Comparison of ENCODE assay signal across 16 cellular contexts in the genomic region with DNA sequence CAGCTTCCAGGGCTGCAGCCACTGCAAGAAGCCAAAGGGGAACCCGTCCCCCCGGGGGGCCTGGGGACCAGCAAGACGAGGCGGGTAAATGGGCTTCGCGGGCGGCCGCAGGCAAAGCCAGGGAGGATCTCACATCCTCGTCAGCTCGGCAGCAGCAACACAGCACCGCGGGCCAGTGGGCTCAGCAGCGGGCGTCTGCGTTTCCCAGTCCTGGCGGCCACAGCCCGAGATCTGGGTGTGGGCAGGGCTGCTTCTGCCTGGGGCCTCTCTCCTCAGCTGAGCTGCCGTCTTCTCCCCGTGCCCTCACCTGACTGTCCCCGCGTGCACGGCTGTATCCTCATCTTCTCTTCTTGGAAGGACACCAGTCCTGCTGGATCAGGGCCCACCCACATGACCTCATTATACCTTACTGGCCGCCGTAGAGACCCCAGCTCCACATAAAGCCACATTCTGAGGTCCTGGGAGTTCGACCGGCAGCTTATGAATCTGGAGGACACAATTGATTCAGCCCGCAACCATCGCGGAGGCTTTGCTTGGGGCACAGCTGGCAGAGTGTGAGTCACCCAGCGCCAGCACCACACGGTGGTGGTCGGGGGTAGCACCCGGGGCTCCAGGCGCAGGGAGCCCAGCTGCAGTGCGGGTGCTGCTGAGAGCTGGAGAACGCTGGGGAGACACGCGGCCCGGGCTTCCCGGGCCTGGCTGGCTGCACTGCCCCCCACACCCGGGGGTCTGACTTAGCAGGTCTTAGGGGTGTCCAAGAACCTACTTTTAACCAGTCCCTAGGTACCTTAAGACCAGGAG.
DNase-seq lines count a peak whose midpoint lies in the region; ATAC-seq and TF ChIP-seq lines count a peak whose summit lies in the region.
"Had no signal": no experiment of that assay in that cellular context is flagged by ENCODE, and none has a peak within 500 bp of the region (broad histone marks: within the 10 kb centered on the region; RNA-seq: fewer than 3 reads in every experiment).

No MANE protein-coding gene starts in this region.

- peaks cover 4% of the 10 kb centered on the region for H3K4me1 Mint-ChIP-seq in activated CD8-positive, alpha-beta memory T cell treated with anti-CD3 and anti-CD28 coated beads, Interleukin-2, amount 10 ng/mL, durations not matched to agents 7 days and 5 days
- peaks cover 5 to 6% of the 10 kb centered on the region in 2 donors for H3K4me1 Mint-ChIP-seq in immature natural killer cell
- peaks cover 6% of the 10 kb centered on the region for H3K4me1 Mint-ChIP-seq in stimulated activated effector memory CD8-positive, alpha-beta T cell treated with anti-CD3 and anti-CD28 coated beads, Interleukin-12 subunit alpha, Interleukin-12 subunit beta, amount 100 ng/mL, for 72 hours
- H3K4me1 Mint-ChIP-seq: activated T-helper 17 cell treated with anti-CD3 and anti-CD28 coated beads, Interleukin-2, amount 50 U/mL, for 72 hours had no signal

- no peak for ATAC-seq in activated CD8-positive, alpha-beta memory T cell treated with anti-CD3 and anti-CD28 coated beads, Interleukin-2, amount 10 ng/mL, durations not matched to agents 7 days and 5 days
- no peak for ATAC-seq in stimulated activated effector memory CD8-positive, alpha-beta T cell treated with anti-CD3 and anti-CD28 coated beads, Interleukin-12 subunit alpha, Interleukin-12 subunit beta, amount 100 ng/mL, for 72 hours

- H3K36me3 ChIP-seq in OCI-LY7 (ENCODE audit: insufficient read depth, low read length), result no peaks in the 10 kb centered on the region
- H3K36me3 ChIP-seq: prostate gland, tibial artery had no signal

- H3K36me3 Mint-ChIP-seq in activated CD8-positive, alpha-beta memory T cell treated with anti-CD3 and anti-CD28 coated beads, Interleukin-2, amount 10 ng/mL, durations not matched to agents 7 days and 5 days, result no peaks in the 10 kb centered on the region
- no peaks in the 10 kb centered on the region for H3K36me3 Mint-ChIP-seq in immature natural killer cell
- no peaks in the 10 kb centered on the region for H3K36me3 Mint-ChIP-seq in stimulated activated effector memory CD8-positive, alpha-beta T cell treated with anti-CD3 and anti-CD28 coated beads, Interleukin-12 subunit alpha, Interleukin-12 subunit beta, amount 100 ng/mL, for 72 hours
- H3K36me3 Mint-ChIP-seq: IgD-negative memory B cell, mesothelial cell of epicardium had no signal

- CTCF ChIA-PET in activated CD8-positive, alpha-beta memory T cell treated with anti-CD3 and anti-CD28 coated beads, Interleukin-2, amount 10 ng/mL, durations not matched to agents 7 days and 5 days (lab: Charles Lee), result interaction anchor here (0.8 to 3.3 kb wide), 15 partner anchors 9 to 463 kb away, joined by 3 to 41 read pairs (median 4); no protein-coding TSS in a partner anchor
- CTCF ChIA-PET in OCI-LY7 (lab: Charles Lee; ENCODE audit: unreplicated experiment) (interaction anchor here (0.7 kb wide), 1 partner anchor 38 kb away, joined by 4 read pairs; no protein-coding TSS in a partner anchor), GM10248 (lab: Yijun Ruan, JAX) (interaction anchor here (0.6 to 8.2 kb wide), 14 partner anchors 9 to 442 kb away, joined by 3 to 67 read pairs (median 4); no protein-coding TSS in a partner anchor)

- POLR2A ChIA-PET in OCI-LY7 (lab: Charles Lee) (interaction anchor here (0.6 to 0.9 kb wide), 2 partner anchors 13 to 181 kb away, joined by 3 read pairs; no protein-coding TSS in a partner anchor), GM10248 (lab: Yijun Ruan, JAX) (no interaction called here)

- H3K27ac Mint-ChIP-seq in activated CD8-positive, alpha-beta memory T cell treated with anti-CD3 and anti-CD28 coated beads, Interleukin-2, amount 10 ng/mL, durations not matched to agents 7 days and 5 days, result no peak overlapping the region
- H3K27ac Mint-ChIP-seq in immature natural killer cell, result no peak overlapping the region
- H3K27ac Mint-ChIP-seq in stimulated activated effector memory CD8-positive, alpha-beta T cell treated with anti-CD3 and anti-CD28 coated beads, Interleukin-12 subunit alpha, Interleukin-12 subunit beta, amount 100 ng/mL, for 72 hours, result no peak overlapping the region
- H3K27ac Mint-ChIP-seq: activated CD4-positive, alpha-beta T cell treated with anti-CD3 and anti-CD28 coated beads, Interleukin-2, amount 10 ng/mL, durations not matched to agents 7 days and 5 days; activated T-helper 17 cell treated with anti-CD3 and anti-CD28 coated beads, Interleukin-2, amount 50 U/mL, for 72 hours; mesothelial cell of epicardium had no signal

- peaks cover 2% of the 10 kb centered on the region for H3K9me3 Mint-ChIP-seq in activated CD8-positive, alpha-beta memory T cell treated with anti-CD3 and anti-CD28 coated beads, Interleukin-2, amount 10 ng/mL, durations not matched to agents 7 days and 5 days (ENCODE audit: low read depth)
- no peaks in the 10 kb centered on the region for H3K9me3 Mint-ChIP-seq in immature natural killer cell
- peaks cover 3% of the 10 kb centered on the region for H3K9me3 Mint-ChIP-seq in stimulated activated effector memory CD8-positive, alpha-beta T cell treated with anti-CD3 and anti-CD28 coated beads, Interleukin-12 subunit alpha, Interleukin-12 subunit beta, amount 100 ng/mL, for 72 hours
- H3K9me3 Mint-ChIP-seq: activated CD4-positive, alpha-beta T cell treated with anti-CD3 and anti-CD28 coated beads, Interleukin-2, amount 10 ng/mL, durations not matched to agents 7 days and 5 days; activated T-helper 17 cell treated with anti-CD3 and anti-CD28 coated beads, Interleukin-2, amount 50 U/mL, for 72 hours had no signal

- H3K9me2 ChIP-seq in OCI-LY7 (ENCODE audit: insufficient read depth, low read length), result no peaks in the 10 kb centered on the region

- H3K4me2 ChIP-seq in OCI-LY7 (ENCODE audit: low read length), result no peak overlapping the region

- H3K27ac ChIP-seq in OCI-LY7 (ENCODE audit: low read depth, low read length, poor library complexity, severe bottlenecking), result no peak overlapping the region
- H3K27ac ChIP-seq: prostate gland, tibial artery had no signal

- H4K20me1 ChIP-seq in OCI-LY7 (ENCODE audit: insufficient read depth, low read length), result no peaks in the 10 kb centered on the region

- intact Hi-C loops in OCI-LY7 (cut with micrococcal nuclease; ENCODE audit: unreplicated experiment), result no loop called here

- no peaks in the 10 kb centered on the region for H3K4me1 ChIP-seq in OCI-LY7 (ENCODE audit: insufficient read depth, low read length, poor library complexity, severe bottlenecking)
- H3K4me1 ChIP-seq: prostate gland had no signal

- H3K9me3 ChIP-seq in OCI-LY7 (ENCODE audit: low read length), result no peaks in the 10 kb centered on the region
- H3K9me3 ChIP-seq: prostate gland had no signal

- peak; percentile 53 for DNase-seq in activated CD8-positive, alpha-beta memory T cell treated with anti-CD3 and anti-CD28 coated beads, Interleukin-2, amount 50 U/mL, for 48 hours
- no peak for DNase-seq in activated CD8-positive, alpha-beta memory T cell treated with anti-CD3 and anti-CD28 coated beads, Interleukin-2, amount 10 ng/mL, durations not matched to agents 7 days and 5 days
- DNase-seq in OCI-LY7 (ENCODE audit: low spot score), result no peak
- no peak for DNase-seq in immature natural killer cell
- no peak for DNase-seq in stimulated activated effector memory CD8-positive, alpha-beta T cell treated with anti-CD3 and anti-CD28 coated beads, Interleukin-12 subunit alpha, Interleukin-12 subunit beta, amount 100 ng/mL, for 72 hours (ENCODE audit: low spot score in 2 of 2)
- no peak for DNase-seq in SW 1271 (lab: John Stamatoyannopoulos, UW)
- no peak for DNase-seq in activated CD4-positive, CD25-positive, alpha-beta regulatory T cell treated with anti-CD3 and anti-CD28 coated beads, Interleukin-2, amount 50 U/mL, for 72 hours
- DNase-seq in GM10248 (ENCODE audit: extremely low spot score), result no peak
- DNase-seq: activated CD4-positive, alpha-beta T cell treated with anti-CD3 and anti-CD28 coated beads, Interleukin-2, amount 10 ng/mL, durations not matched to agents 7 days and 5 days; AML-193; NCI-H1092; tibial artery had no signal

- H3K27me3 Mint-ChIP-seq in activated CD8-positive, alpha-beta memory T cell treated with anti-CD3 and anti-CD28 coated beads, Interleukin-2, amount 10 ng/mL, durations not matched to agents 7 days and 5 days, result peaks cover 17% of the 10 kb centered on the region
- peaks cover 8 to 13% (median 11%) of the 10 kb centered on the region in 3 donors for H3K27me3 Mint-ChIP-seq in immature natural killer cell (ENCODE audit: low read depth in 3 of 3)

- BruUV-seq in OCI-LY7 (replicated peaks; lab: Mats Ljungman, UMichigan), result no TSS peak

- no peaks in the 10 kb centered on the region for H3K79me2 ChIP-seq in OCI-LY7 (ENCODE audit: insufficient read depth, low read depth, low read length)

- no peak overlapping the region for H2AFZ ChIP-seq in OCI-LY7 (ENCODE audit: low read length)

- TF ChIP-seq CTCF in OCI-LY7 (conservative IDR thresholded peaks at IDR 0.05; ENCODE audit: low read length), result peak; percentile 20; the same call in 1 of the 2 replicates
- TF ChIP-seq CTCF in GM10248 (IDR thresholded peaks at IDR 0.05; ENCODE audit: control extremely low read depth, extremely low read depth, low read depth, missing control alignments), result no peak

- no peak overlapping the region for H3K4me3 ChIP-seq in OCI-LY7 (ENCODE audit: low read depth, low read length, poor library complexity, severe bottlenecking)
- H3K4me3 ChIP-seq: prostate gland had no signal

- no peak overlapping the region for H3K4me3 Mint-ChIP-seq in activated CD8-positive, alpha-beta memory T cell treated with anti-CD3 and anti-CD28 coated beads, Interleukin-2, amount 10 ng/mL, durations not matched to agents 7 days and 5 days
- H3K4me3 Mint-ChIP-seq in immature natural killer cell, result peak overlapping the region; percentile 15 to 74 (median 50)
- peak overlapping the region; percentile 14 for H3K4me3 Mint-ChIP-seq in stimulated activated effector memory CD8-positive, alpha-beta T cell treated with anti-CD3 and anti-CD28 coated beads, Interleukin-12 subunit alpha, Interleukin-12 subunit beta, amount 100 ng/mL, for 72 hours
